Comparison of ENCODE assay signal across 21 cellular contexts in the genomic region with DNA sequence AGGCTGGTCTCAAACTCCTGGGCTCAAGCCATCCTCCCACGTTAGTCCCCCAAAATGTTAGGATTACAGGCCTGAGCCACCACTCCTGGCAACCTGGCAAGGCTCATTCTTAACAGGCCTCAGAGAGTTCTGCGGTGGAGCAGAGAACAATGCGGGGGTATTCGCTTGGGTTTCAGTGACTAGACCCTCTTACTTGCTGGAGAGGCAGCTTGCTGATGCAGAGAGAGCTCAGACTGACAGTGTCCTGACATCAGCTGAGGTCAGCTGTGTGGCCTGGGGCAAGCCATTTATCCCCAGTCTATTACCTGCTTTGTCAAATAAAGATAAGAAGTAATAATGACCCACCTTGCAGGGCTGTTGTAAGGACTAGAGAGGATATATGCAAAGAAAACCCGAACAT. TPM values are rescaled to one million over a fixed set of nuclear protein-coding genes. Genes with fewer than 3 reads are reported as not detected.
DNase-seq lines count a peak whose midpoint lies in the region; ATAC-seq and TF ChIP-seq lines count a peak whose summit lies in the region.
"Had no signal": no experiment of that assay in that cellular context is flagged by ENCODE, and none has a peak within 500 bp of the region (broad histone marks: within the 10 kb centered on the region; RNA-seq: fewer than 3 reads in every experiment).

No MANE protein-coding gene starts in this region.

- H3K4me3 Mint-ChIP-seq in WTC11, result no peak overlapping the region
- no peak overlapping the region for H3K4me3 Mint-ChIP-seq in progenitor cell of endocrine pancreas (ENCODE audit: low read depth)
- H3K4me3 Mint-ChIP-seq: CD14-positive monocyte; CD4-positive, alpha-beta T cell; CD8-positive, alpha-beta memory T cell had no signal

- H3K27ac Mint-ChIP-seq in WTC11 (peak overlapping the region; percentile 22; the same call in 1 of the 2 replicates), progenitor cell of endocrine pancreas (peak overlapping the region; percentile 82)
- H3K27ac Mint-ChIP-seq: CD14-positive monocyte; CD4-positive, alpha-beta T cell had no signal

- POLR2A ChIA-PET in WTC11 (lab: Charles Lee), result no interaction called here

- TF ChIP-seq CTCF in WTC11 (IDR thresholded peaks at IDR 0.05) (no peak), progenitor cell of endocrine pancreas (IDR thresholded peaks at IDR 0.05; ENCODE audit: unreplicated experiment) (no peak)

- CTCF ChIA-PET in WTC11 (lab: Charles Lee), result interaction anchor here (0.6 kb wide), 1 partner anchor 348 kb away, joined by 3 read pairs; no protein-coding TSS in a partner anchor

- peaks cover 3% of the 10 kb centered on the region; the same call in 1 of the 2 replicates for H3K36me3 Mint-ChIP-seq in WTC11
- H3K36me3 Mint-ChIP-seq in progenitor cell of endocrine pancreas (ENCODE audit: insufficient read depth), result peaks cover 18% of the 10 kb centered on the region
- H3K36me3 Mint-ChIP-seq: CD14-positive monocyte had no signal

- H3K4me1 Mint-ChIP-seq in WTC11 (peaks cover 5% of the 10 kb centered on the region), progenitor cell of endocrine pancreas (ENCODE audit: low read depth) (peaks cover 9% of the 10 kb centered on the region)
- H3K4me1 Mint-ChIP-seq: CD14-positive monocyte; CD8-positive, alpha-beta memory T cell had no signal

- no peaks in the 10 kb centered on the region for H3K27me3 Mint-ChIP-seq in WTC11 (ENCODE audit: low read depth)
- H3K27me3 Mint-ChIP-seq in progenitor cell of endocrine pancreas, result no peaks in the 10 kb centered on the region
- H3K27me3 Mint-ChIP-seq: CD4-positive, alpha-beta T cell had no signal

- ATAC-seq in Right ventricle myocardium inferior (no peak), WTC11 (no peak), HG03571 (IDR thresholded peaks at IDR 0.05; ENCODE audit: unreplicated experiment) (no peak)
- ATAC-seq: A549 had no signal

- 0 out of 2 replicates have a peak, but pooled peaks cover 3% of the 10 kb centered on the region for H3K9me3 Mint-ChIP-seq in WTC11
- no peaks in the 10 kb centered on the region for H3K9me3 Mint-ChIP-seq in progenitor cell of endocrine pancreas (ENCODE audit: low read depth)
- H3K9me3 Mint-ChIP-seq: CD4-positive, alpha-beta T cell; CD8-positive, alpha-beta memory T cell had no signal

- DNase-seq in cardiac septum (ENCODE audit: low spot score) (peak; percentile 3), Right ventricle myocardium inferior (ENCODE audit: missing footprints) (no peak), WTC11 (ENCODE audit: low spot score) (no peak), progenitor cell of endocrine pancreas (ENCODE audit: low spot score, unreplicated experiment) (no peak), middle frontal gyrus (ENCODE audit: extremely low spot score, low spot score) (no peak)
- DNase-seq: 8988T; ACHN; AML-193; BE2C; CD4-positive, alpha-beta T cell; CD8-positive, alpha-beta memory T cell; DMS 273 treated with DMSO at 0.1 percent for 48 hours; DMS79; EL; GF-D8; GM23248; H7; HCEC 1CT had no signal

- intact Hi-C loops in cardiac septum (cut with DNase I), result no loop called here
- intact Hi-C loops in Right ventricle myocardium inferior (cut with DNase I), result no loop called here

TF ChIP-seq in WTC11, 78 proteins besides CTCF, POLR2A, EP300 and RAD21 (continues in another document):
- TF ChIP-seq PRRX2 (CRISPR knock-in tag; IDR thresholded peaks at IDR 0.05), result no peak
- TF ChIP-seq, protein P1, sequence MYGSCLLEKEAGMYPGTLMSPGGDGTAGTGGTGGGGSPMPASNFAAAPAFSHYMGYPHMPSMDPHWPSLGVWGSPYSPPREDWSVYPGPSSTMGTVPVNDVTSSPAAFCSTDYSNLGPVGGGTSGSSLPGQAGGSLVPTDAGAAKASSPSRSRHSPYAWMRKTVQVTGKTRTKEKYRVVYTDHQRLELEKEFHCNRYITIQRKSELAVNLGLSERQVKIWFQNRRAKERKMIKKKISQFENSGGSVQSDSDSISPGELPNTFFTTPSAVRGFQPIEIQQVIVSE (CRISPR knock-in tag; IDR thresholded peaks at IDR 0.05; ENCODE audit: borderline replicate concordance), result no peak
- no peak for TF ChIP-seq KAT7 (CRISPR knock-in tag; IDR thresholded peaks at IDR 0.05; ENCODE audit: borderline replicate concordance)
- no peak for TF ChIP-seq TP53 (CRISPR knock-in tag; IDR thresholded peaks at IDR 0.05)
- no peak for TF ChIP-seq GRHL2 (CRISPR knock-in tag; IDR thresholded peaks at IDR 0.05; ENCODE audit: insufficient replicate concordance, severe bottlenecking)
- no peak for TF ChIP-seq ZNF671 (CRISPR knock-in tag; IDR thresholded peaks at IDR 0.05)
- TF ChIP-seq SMAD4 (CRISPR knock-in tag; IDR thresholded peaks at IDR 0.05), result no peak
- TF ChIP-seq NFATC4 (CRISPR knock-in tag; IDR thresholded peaks at IDR 0.05), result no peak
- TF ChIP-seq, protein P2, sequence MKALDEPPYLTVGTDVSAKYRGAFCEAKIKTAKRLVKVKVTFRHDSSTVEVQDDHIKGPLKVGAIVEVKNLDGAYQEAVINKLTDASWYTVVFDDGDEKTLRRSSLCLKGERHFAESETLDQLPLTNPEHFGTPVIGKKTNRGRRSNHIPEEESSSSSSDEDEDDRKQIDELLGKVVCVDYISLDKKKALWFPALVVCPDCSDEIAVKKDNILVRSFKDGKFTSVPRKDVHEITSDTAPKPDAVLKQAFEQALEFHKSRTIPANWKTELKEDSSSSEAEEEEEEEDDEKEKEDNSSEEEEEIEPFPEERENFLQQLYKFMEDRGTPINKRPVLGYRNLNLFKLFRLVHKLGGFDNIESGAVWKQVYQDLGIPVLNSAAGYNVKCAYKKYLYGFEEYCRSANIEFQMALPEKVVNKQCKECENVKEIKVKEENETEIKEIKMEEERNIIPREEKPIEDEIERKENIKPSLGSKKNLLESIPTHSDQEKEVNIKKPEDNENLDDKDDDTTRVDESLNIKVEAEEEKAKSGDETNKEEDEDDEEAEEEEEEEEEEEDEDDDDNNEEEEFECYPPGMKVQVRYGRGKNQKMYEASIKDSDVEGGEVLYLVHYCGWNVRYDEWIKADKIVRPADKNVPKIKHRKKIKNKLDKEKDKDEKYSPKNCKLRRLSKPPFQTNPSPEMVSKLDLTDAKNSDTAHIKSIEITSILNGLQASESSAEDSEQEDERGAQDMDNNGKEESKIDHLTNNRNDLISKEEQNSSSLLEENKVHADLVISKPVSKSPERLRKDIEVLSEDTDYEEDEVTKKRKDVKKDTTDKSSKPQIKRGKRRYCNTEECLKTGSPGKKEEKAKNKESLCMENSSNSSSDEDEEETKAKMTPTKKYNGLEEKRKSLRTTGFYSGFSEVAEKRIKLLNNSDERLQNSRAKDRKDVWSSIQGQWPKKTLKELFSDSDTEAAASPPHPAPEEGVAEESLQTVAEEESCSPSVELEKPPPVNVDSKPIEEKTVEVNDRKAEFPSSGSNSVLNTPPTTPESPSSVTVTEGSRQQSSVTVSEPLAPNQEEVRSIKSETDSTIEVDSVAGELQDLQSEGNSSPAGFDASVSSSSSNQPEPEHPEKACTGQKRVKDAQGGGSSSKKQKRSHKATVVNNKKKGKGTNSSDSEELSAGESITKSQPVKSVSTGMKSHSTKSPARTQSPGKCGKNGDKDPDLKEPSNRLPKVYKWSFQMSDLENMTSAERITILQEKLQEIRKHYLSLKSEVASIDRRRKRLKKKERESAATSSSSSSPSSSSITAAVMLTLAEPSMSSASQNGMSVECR (CRISPR knock-in tag; IDR thresholded peaks at IDR 0.05; ENCODE audit: borderline replicate concordance), result no peak
- TF ChIP-seq ZNF396 (CRISPR knock-in tag; IDR thresholded peaks at IDR 0.05; ENCODE audit: borderline replicate concordance), result no peak
- no peak for TF ChIP-seq TCF7 (CRISPR knock-in tag; IDR thresholded peaks at IDR 0.05; ENCODE audit: low read depth)
- TF ChIP-seq, protein P3, sequence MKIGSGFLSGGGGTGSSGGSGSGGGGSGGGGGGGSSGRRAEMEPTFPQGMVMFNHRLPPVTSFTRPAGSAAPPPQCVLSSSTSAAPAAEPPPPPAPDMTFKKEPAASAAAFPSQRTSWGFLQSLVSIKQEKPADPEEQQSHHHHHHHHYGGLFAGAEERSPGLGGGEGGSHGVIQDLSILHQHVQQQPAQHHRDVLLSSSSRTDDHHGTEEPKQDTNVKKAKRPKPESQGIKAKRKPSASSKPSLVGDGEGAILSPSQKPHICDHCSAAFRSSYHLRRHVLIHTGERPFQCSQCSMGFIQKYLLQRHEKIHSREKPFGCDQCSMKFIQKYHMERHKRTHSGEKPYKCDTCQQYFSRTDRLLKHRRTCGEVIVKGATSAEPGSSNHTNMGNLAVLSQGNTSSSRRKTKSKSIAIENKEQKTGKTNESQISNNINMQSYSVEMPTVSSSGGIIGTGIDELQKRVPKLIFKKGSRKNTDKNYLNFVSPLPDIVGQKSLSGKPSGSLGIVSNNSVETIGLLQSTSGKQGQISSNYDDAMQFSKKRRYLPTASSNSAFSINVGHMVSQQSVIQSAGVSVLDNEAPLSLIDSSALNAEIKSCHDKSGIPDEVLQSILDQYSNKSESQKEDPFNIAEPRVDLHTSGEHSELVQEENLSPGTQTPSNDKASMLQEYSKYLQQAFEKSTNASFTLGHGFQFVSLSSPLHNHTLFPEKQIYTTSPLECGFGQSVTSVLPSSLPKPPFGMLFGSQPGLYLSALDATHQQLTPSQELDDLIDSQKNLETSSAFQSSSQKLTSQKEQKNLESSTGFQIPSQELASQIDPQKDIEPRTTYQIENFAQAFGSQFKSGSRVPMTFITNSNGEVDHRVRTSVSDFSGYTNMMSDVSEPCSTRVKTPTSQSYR (CRISPR knock-in tag; IDR thresholded peaks at IDR 0.05), result no peak
- TF ChIP-seq, protein P4, sequence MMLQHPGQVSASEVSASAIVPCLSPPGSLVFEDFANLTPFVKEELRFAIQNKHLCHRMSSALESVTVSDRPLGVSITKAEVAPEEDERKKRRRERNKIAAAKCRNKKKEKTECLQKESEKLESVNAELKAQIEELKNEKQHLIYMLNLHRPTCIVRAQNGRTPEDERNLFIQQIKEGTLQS (CRISPR knock-in tag; conservative IDR thresholded peaks at IDR 0.05), result no peak
- TF ChIP-seq CREM (CRISPR knock-in tag; IDR thresholded peaks at IDR 0.05), result no peak
- no peak for TF ChIP-seq FOXJ3 (CRISPR knock-in tag; IDR thresholded peaks at IDR 0.05; ENCODE audit: borderline replicate concordance)
- no peak for TF ChIP-seq CREB1 (CRISPR knock-in tag; IDR thresholded peaks at IDR 0.05)
- TF ChIP-seq RELA (CRISPR knock-in tag; IDR thresholded peaks at IDR 0.05; ENCODE audit: borderline replicate concordance), result no peak
- TF ChIP-seq ATF1 (CRISPR knock-in tag; IDR thresholded peaks at IDR 0.05), result no peak

RNA-seq across cellular contexts. Expression of a gene that starts 40.3 kb away (rescaled TPM):
- total RNA-seq in cardiac septum (1.9 TPM), Right ventricle myocardium inferior (0.46 TPM), WTC11 (2021) (4.3 to 4.5 TPM (median 4.5 TPM) in 3 replicates), progenitor cell of endocrine pancreas (2.2 and 3.0 TPM in 2 replicates)

RNA-seq across cellular contexts. Expression of a gene that starts 46.0 kb away (rescaled TPM):
- 0.46 TPM for total RNA-seq in cardiac septum
- total RNA-seq in Right ventricle myocardium inferior, result 0.27 TPM
- total RNA-seq in WTC11 (2021), result 3.8 to 6.3 TPM (median 6.0 TPM) in 3 replicates
- total RNA-seq in progenitor cell of endocrine pancreas, result 18.3 and 18.6 TPM in 2 replicates

RNA-seq across cellular contexts. Expression of a gene that starts 46.2 kb away (rescaled TPM):
- total RNA-seq in cardiac septum, result 36.9 TPM
- 32.9 TPM for total RNA-seq in Right ventricle myocardium inferior
- total RNA-seq in WTC11 (2021), result 26.5 to 28.3 TPM (median 28.1 TPM) in 3 replicates
- 46.1 and 50.5 TPM in 2 replicates for total RNA-seq in progenitor cell of endocrine pancreas
